Comparison of ENCODE assay signal across 8 cellular contexts in the genomic region with DNA sequence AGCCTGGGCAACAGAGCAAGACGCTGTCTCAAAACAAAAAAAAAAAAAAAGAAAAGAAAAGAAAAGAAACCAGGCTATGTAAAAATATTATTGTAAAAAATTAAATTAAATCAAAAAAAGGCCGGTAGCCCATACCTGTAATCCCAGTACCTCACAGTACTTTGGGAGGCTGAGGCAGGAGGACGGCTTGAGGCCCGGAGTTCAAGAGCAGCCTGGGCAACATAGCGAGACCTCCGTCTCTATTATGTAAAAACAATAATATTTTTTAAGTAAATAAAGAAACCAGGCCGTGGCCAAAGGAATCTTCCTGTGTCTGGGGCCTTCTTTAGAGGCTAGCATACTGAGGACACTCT. TPM values are rescaled to one million over a fixed set of nuclear protein-coding genes. Genes with fewer than 3 reads are reported as not detected.
DNase-seq lines count a peak whose midpoint lies in the region; ATAC-seq and TF ChIP-seq lines count a peak whose summit lies in the region.

No MANE protein-coding gene starts in this region.

- no peaks in the 10 kb centered on the region for H3K9me3 Mint-ChIP-seq in dendritic cell treated with granulocyte-macrophage colony-stimulating factor and Interleukin-4, amounts not matched to agents 40 ng/mL and 50 ng/mL, for 4 days
- H3K9me3 Mint-ChIP-seq in naive thymus-derived CD8-positive, alpha-beta T cell = peaks cover 0 to 2% (median 0%) of the 10 kb centered on the region in 9 donors

- H3K9me2 ChIP-seq in Loucy (replicated peaks; ENCODE audit: low read depth, low read length) = no peaks in the 10 kb centered on the region

- H3K4me3 Mint-ChIP-seq in dendritic cell treated with granulocyte-macrophage colony-stimulating factor and Interleukin-4, amounts not matched to agents 40 ng/mL and 50 ng/mL, for 4 days = peak overlapping the region; percentile 98
- peak overlapping the region; percentile 92 to 96 (median 95) for H3K4me3 Mint-ChIP-seq in naive thymus-derived CD8-positive, alpha-beta T cell

- H3K79me2 ChIP-seq in Loucy (ENCODE audit: insufficient read depth, low read length) = peaks cover 20% of the 10 kb centered on the region; the same call in 1 of the 2 replicates

- H3K4me3 ChIP-seq in AG10803 (ENCODE audit: low read length) (peak overlapping the region; percentile 79), Loucy (ENCODE audit: low read length, poor library complexity, severe bottlenecking) (peak overlapping the region; percentile 80)

- peak overlapping the region; percentile 94 for H3K27ac Mint-ChIP-seq in dendritic cell treated with granulocyte-macrophage colony-stimulating factor and Interleukin-4, amounts not matched to agents 40 ng/mL and 50 ng/mL, for 4 days
- H3K27ac Mint-ChIP-seq in naive thymus-derived CD8-positive, alpha-beta T cell = peak overlapping the region; percentile 82 to 97 (median 95)

- peak overlapping the region; percentile 59 for H3K4me2 ChIP-seq in Loucy (ENCODE audit: low read depth, low read length, poor library complexity, severe bottlenecking)

- peaks cover 11% of the 10 kb centered on the region for H3K36me3 ChIP-seq in Loucy (ENCODE audit: insufficient read depth, low read length)

- no peaks in the 10 kb centered on the region for H3K9me3 ChIP-seq in Loucy (ENCODE audit: insufficient read depth, low read depth, low read length)

- no peak for ATAC-seq in naive thymus-derived CD8-positive, alpha-beta T cell
- ATAC-seq in GM18867 (IDR thresholded peaks at IDR 0.05; ENCODE audit: unreplicated experiment) = no peak

- H3F3A ChIP-seq in Loucy (ENCODE audit: low read depth) = no peaks in the 10 kb centered on the region

- intact Hi-C loops in dendritic cell treated with granulocyte-macrophage colony-stimulating factor and Interleukin-4, amounts not matched to agents 40 ng/mL and 50 ng/mL, for 4 days (cut with micrococcal nuclease) = loop anchor here (1.0 kb wide), 1 partner anchor 11 kb away; no protein-coding TSS in a partner anchor

- in situ Hi-C loops in ACHN (cut with HindIII; ENCODE audit: low pct_ligation_motif_present, low pct_unique_long_range_greater_than_20kb, low sequenced_read_pairs) = no loop called here

- POLR2A ChIA-PET in naive thymus-derived CD8-positive, alpha-beta T cell (lab: Charles Lee) = interaction anchor here (0.7 to 2.2 kb wide), 7 partner anchors 9 to 389 kb away, joined by 3 to 23 read pairs (median 4); a partner anchor contains a TSS

- no peak for TF ChIP-seq CTCF in AG10803 (conservative IDR thresholded peaks at IDR 0.05; ENCODE audit: low read length)
- no peak for TF ChIP-seq CTCF in Loucy (conservative IDR thresholded peaks at IDR 0.05; ENCODE audit: low read length)

- peak overlapping the region; percentile 84 for H3K9ac ChIP-seq in Loucy (ENCODE audit: low read depth, low read length, poor library complexity, severe bottlenecking)

- DNase-seq in AG10803 (ENCODE audit: low read depth) (no peak), germinal center (ENCODE audit: low spot score) (no peak), NOMO-1 (lab: John Stamatoyannopoulos, UW; ENCODE audit: unreplicated experiment in 2 of 2) (no peak), ACHN (no peak)
- DNase-seq in naive thymus-derived CD8-positive, alpha-beta T cell = no peak

- peaks cover 39% of the 10 kb centered on the region for H3K4me1 Mint-ChIP-seq in dendritic cell treated with granulocyte-macrophage colony-stimulating factor and Interleukin-4, amounts not matched to agents 40 ng/mL and 50 ng/mL, for 4 days (ENCODE audit: low read depth)
- peaks cover 12 to 22% (median 19%) of the 10 kb centered on the region in 4 donors for H3K4me1 Mint-ChIP-seq in naive thymus-derived CD8-positive, alpha-beta T cell

- H3K36me3 Mint-ChIP-seq in dendritic cell treated with granulocyte-macrophage colony-stimulating factor and Interleukin-4, amounts not matched to agents 40 ng/mL and 50 ng/mL, for 4 days (ENCODE audit: low read depth) = peaks cover 42% of the 10 kb centered on the region
- peaks cover 0 to 23% (median 12%) of the 10 kb centered on the region in 3 donors for H3K36me3 Mint-ChIP-seq in naive thymus-derived CD8-positive, alpha-beta T cell

- H2AFZ ChIP-seq in Loucy (ENCODE audit: low read length) = peak overlapping the region; percentile 96

- peaks cover 6% of the 10 kb centered on the region for H3K27me3 Mint-ChIP-seq in dendritic cell treated with granulocyte-macrophage colony-stimulating factor and Interleukin-4, amounts not matched to agents 40 ng/mL and 50 ng/mL, for 4 days
- H3K27me3 Mint-ChIP-seq in naive thymus-derived CD8-positive, alpha-beta T cell = no peaks in the 10 kb centered on the region

- H4K20me1 ChIP-seq in Loucy (ENCODE audit: insufficient read depth, low read length, poor library complexity, severe bottlenecking) = peaks cover 22% of the 10 kb centered on the region

- H3K27me3 ChIP-seq in Loucy (ENCODE audit: insufficient read depth, low read length, poor library complexity, severe bottlenecking) = no peaks in the 10 kb centered on the region

- peaks cover 9% of the 10 kb centered on the region for H3K4me1 ChIP-seq in Loucy (ENCODE audit: insufficient read depth, low read length, poor library complexity, severe bottlenecking)

RNA-seq across cellular contexts. Expression of a gene that starts 0.8 kb away (rescaled TPM):
- total RNA-seq in naive thymus-derived CD8-positive, alpha-beta T cell = 100 to 1,000 TPM; 228 to 239 TPM
- 100 to 1,000 TPM in 1 of 3 donors, 10 to 100 TPM in 2; 93.4 to 137 (median 100.0) TPM for polyA plus RNA-seq in naive thymus-derived CD8-positive, alpha-beta T cell

RNA-seq across cellular contexts. Expression of a gene that starts 13.2 kb away (rescaled TPM):
- not detected for total RNA-seq in naive thymus-derived CD8-positive, alpha-beta T cell
- not detected for polyA plus RNA-seq in naive thymus-derived CD8-positive, alpha-beta T cell

RNA-seq across cellular contexts. Expression of a gene that starts 23.8 kb away (rescaled TPM):
- 100 to 1,000 TPM; 111 to 120 TPM for total RNA-seq in naive thymus-derived CD8-positive, alpha-beta T cell
- 100 to 1,000 TPM; 169 to 208 (median 179) TPM for polyA plus RNA-seq in naive thymus-derived CD8-positive, alpha-beta T cell

RNA-seq across cellular contexts. Expression of a gene that starts 24.4 kb away (rescaled TPM):
- 10 to 100 TPM; 37.2 to 48.8 TPM for total RNA-seq in naive thymus-derived CD8-positive, alpha-beta T cell
- 100 to 1,000 TPM; 124 to 168 (median 149) TPM for polyA plus RNA-seq in naive thymus-derived CD8-positive, alpha-beta T cell

RNA-seq across cellular contexts. Expression of a gene that starts 28.2 kb away (rescaled TPM):
- total RNA-seq in naive thymus-derived CD8-positive, alpha-beta T cell = not detected
- polyA plus RNA-seq in naive thymus-derived CD8-positive, alpha-beta T cell = not detected
